2 cellular contexts compared by ENCODE assay signal in the genomic region with DNA sequence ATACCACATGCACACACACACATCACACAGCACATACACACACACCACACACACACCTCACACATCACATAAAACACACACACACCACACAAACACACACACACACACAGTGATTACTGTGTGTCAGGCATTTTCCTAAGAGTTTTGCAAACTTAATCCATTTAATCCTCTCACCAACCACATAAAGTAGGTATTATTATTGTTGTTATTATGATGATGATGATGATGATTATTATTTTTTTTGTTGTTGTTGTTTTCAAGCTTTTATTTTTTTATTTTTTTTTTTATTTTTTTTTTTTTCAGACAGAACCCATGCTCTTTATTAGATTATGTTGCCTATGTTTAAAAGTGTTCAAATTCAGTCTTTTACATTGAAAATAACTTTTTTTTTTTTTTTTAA.
TF ChIP-seq lines count a peak whose summit lies in the region.

No MANE protein-coding gene starts in this region.

TF ChIP-seq in SK-N-SH, 30 proteins besides CTCF, POLR2A, EP300 and RAD21 (continued from another document):
- TF ChIP-seq, protein P1, sequence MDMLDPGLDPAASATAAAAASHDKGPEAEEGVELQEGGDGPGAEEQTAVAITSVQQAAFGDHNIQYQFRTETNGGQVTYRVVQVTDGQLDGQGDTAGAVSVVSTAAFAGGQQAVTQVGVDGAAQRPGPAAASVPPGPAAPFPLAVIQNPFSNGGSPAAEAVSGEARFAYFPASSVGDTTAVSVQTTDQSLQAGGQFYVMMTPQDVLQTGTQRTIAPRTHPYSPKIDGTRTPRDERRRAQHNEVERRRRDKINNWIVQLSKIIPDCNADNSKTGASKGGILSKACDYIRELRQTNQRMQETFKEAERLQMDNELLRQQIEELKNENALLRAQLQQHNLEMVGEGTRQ (IDR thresholded peaks at IDR 0.05; ENCODE audit: borderline replicate concordance, low read depth, low read length): no peak
- TF ChIP-seq NFIC (IDR thresholded peaks at IDR 0.05; ENCODE audit: borderline replicate concordance) (no peak), GABPA (IDR thresholded peaks at IDR 0.05; ENCODE audit: low read depth) (no peak), FOXM1 (IDR thresholded peaks at IDR 0.05; ENCODE audit: low read depth) (no peak), RCOR1 (IDR thresholded peaks at IDR 0.05; ENCODE audit: low read length) (no peak), POLR2AphosphoS5 (IDR thresholded peaks at IDR 0.05; ENCODE audit: low read depth, low read length) (no peak)
- TF ChIP-seq, protein P2, sequence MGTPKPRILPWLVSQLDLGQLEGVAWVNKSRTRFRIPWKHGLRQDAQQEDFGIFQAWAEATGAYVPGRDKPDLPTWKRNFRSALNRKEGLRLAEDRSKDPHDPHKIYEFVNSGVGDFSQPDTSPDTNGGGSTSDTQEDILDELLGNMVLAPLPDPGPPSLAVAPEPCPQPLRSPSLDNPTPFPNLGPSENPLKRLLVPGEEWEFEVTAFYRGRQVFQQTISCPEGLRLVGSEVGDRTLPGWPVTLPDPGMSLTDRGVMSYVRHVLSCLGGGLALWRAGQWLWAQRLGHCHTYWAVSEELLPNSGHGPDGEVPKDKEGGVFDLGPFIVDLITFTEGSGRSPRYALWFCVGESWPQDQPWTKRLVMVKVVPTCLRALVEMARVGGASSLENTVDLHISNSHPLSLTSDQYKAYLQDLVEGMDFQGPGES (IDR thresholded peaks at IDR 0.05; ENCODE audit: low read depth, low read length): no peak
- TF ChIP-seq, protein P3, sequence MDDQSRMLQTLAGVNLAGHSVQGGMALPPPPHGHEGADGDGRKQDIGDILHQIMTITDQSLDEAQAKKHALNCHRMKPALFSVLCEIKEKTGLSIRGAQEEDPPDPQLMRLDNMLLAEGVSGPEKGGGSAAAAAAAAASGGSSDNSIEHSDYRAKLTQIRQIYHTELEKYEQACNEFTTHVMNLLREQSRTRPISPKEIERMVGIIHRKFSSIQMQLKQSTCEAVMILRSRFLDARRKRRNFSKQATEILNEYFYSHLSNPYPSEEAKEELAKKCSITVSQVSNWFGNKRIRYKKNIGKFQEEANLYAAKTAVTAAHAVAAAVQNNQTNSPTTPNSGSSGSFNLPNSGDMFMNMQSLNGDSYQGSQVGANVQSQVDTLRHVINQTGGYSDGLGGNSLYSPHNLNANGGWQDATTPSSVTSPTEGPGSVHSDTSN (IDR thresholded peaks at IDR 0.05): no peak

TF ChIP-seq in SK-N-SH treated with all-trans-retinoic acid at 6 μM for 48 hours, 23 proteins besides CTCF, POLR2A, EP300 and RAD21 (continued from another document):
- TF ChIP-seq, protein P4, sequence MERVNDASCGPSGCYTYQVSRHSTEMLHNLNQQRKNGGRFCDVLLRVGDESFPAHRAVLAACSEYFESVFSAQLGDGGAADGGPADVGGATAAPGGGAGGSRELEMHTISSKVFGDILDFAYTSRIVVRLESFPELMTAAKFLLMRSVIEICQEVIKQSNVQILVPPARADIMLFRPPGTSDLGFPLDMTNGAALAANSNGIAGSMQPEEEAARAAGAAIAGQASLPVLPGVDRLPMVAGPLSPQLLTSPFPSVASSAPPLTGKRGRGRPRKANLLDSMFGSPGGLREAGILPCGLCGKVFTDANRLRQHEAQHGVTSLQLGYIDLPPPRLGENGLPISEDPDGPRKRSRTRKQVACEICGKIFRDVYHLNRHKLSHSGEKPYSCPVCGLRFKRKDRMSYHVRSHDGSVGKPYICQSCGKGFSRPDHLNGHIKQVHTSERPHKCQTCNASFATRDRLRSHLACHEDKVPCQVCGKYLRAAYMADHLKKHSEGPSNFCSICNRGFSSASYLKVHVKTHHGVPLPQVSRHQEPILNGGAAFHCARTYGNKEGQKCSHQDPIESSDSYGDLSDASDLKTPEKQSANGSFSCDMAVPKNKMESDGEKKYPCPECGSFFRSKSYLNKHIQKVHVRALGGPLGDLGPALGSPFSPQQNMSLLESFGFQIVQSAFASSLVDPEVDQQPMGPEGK (CRISPR knock-in tag; IDR thresholded peaks at IDR 0.05; ENCODE audit: borderline replicate concordance): no peak
- TF ChIP-seq ZC3H10 (CRISPR knock-in tag; IDR thresholded peaks at IDR 0.05) (no peak), SNAI2 (CRISPR knock-in tag; IDR thresholded peaks at IDR 0.05) (no peak), ARNTL (CRISPR knock-in tag; IDR thresholded peaks at IDR 0.05; ENCODE audit: borderline replicate concordance, low read depth) (no peak), ZNF70 (CRISPR knock-in tag; IDR thresholded peaks at IDR 0.05) (no peak), ZFP30 (CRISPR knock-in tag; IDR thresholded peaks at IDR 0.05) (no peak), ZNF8 (CRISPR knock-in tag; IDR thresholded peaks at IDR 0.05) (no peak), CSDC2 (CRISPR knock-in tag; IDR thresholded peaks at IDR 0.05) (no peak), RARB (CRISPR knock-in tag; IDR thresholded peaks at IDR 0.05) (no peak), GLIS3 (CRISPR knock-in tag; IDR thresholded peaks at IDR 0.05) (no peak)
- TF ChIP-seq, protein P5, sequence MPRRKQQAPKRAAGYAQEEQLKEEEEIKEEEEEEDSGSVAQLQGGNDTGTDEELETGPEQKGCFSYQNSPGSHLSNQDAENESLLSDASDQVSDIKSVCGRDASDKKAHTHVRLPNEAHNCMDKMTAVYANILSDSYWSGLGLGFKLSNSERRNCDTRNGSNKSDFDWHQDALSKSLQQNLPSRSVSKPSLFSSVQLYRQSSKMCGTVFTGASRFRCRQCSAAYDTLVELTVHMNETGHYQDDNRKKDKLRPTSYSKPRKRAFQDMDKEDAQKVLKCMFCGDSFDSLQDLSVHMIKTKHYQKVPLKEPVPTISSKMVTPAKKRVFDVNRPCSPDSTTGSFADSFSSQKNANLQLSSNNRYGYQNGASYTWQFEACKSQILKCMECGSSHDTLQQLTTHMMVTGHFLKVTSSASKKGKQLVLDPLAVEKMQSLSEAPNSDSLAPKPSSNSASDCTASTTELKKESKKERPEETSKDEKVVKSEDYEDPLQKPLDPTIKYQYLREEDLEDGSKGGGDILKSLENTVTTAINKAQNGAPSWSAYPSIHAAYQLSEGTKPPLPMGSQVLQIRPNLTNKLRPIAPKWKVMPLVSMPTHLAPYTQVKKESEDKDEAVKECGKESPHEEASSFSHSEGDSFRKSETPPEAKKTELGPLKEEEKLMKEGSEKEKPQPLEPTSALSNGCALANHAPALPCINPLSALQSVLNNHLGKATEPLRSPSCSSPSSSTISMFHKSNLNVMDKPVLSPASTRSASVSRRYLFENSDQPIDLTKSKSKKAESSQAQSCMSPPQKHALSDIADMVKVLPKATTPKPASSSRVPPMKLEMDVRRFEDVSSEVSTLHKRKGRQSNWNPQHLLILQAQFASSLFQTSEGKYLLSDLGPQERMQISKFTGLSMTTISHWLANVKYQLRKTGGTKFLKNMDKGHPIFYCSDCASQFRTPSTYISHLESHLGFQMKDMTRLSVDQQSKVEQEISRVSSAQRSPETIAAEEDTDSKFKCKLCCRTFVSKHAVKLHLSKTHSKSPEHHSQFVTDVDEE (CRISPR knock-in tag; IDR thresholded peaks at IDR 0.05): no peak
- TF ChIP-seq, protein P6, sequence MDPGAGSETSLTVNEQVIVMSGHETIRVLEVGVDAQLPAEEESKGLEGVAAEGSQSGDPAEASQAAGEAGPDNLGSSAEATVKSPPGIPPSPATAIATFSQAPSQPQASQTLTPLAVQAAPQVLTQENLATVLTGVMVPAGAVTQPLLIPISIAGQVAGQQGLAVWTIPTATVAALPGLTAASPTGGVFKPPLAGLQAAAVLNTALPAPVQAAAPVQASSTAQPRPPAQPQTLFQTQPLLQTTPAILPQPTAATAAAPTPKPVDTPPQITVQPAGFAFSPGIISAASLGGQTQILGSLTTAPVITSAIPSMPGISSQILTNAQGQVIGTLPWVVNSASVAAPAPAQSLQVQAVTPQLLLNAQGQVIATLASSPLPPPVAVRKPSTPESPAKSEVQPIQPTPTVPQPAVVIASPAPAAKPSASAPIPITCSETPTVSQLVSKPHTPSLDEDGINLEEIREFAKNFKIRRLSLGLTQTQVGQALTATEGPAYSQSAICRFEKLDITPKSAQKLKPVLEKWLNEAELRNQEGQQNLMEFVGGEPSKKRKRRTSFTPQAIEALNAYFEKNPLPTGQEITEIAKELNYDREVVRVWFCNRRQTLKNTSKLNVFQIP (CRISPR knock-in tag; IDR thresholded peaks at IDR 0.05; ENCODE audit: borderline replicate concordance, low read depth): no peak
TF ChIP-seq in SK-N-SH treated with all-trans-retinoic acid at 6 μM for 48 hours: peak in this region for 0.
